25 cellular contexts compared by ENCODE assay signal in genomic region chr6:45812937-45813336, GRCh38.
DNase-seq lines count a peak whose midpoint lies in the region; ATAC-seq and TF ChIP-seq lines count a peak whose summit lies in the region.
"Had no signal": no experiment of that assay in that cellular context is flagged by ENCODE, and none has a peak within 500 bp of the region (broad histone marks: within the 10 kb centered on the region; RNA-seq: fewer than 3 reads in every experiment).

No MANE protein-coding gene starts in this region.

- H3K36me3 ChIP-seq in BLaER1 (no peaks in the 10 kb centered on the region), heart left ventricle (no peaks in the 10 kb centered on the region), neuronal stem cell (replicated peaks in 1 of 2; ENCODE audit: control insufficient read depth in 2 of 2, insufficient read depth in 2 of 2, low read length in 2 of 2) (no peaks in the 10 kb centered on the region), esophagus muscularis mucosa (no peaks in the 10 kb centered on the region)
- H3K36me3 ChIP-seq: brain microvascular endothelial cell, upper lobe of left lung had no signal

- no peak for ATAC-seq in activated T-helper 17 cell treated with anti-CD3 and anti-CD28 coated beads, Interleukin-2, amount 50 U/mL, for 72 hours (replicated peaks)
- ATAC-seq in heart left ventricle: peak; percentile 78 to 86 (median 80)
- ATAC-seq in activated T-cell treated with anti-CD3 and anti-CD28 coated beads, Interleukin-2, amount 50 U/mL, for 4 hours: no peak
- no peak for ATAC-seq in HG03565 (IDR thresholded peaks at IDR 0.05; ENCODE audit: unreplicated experiment)
- ATAC-seq: stimulated activated naive CD8-positive, alpha-beta T cell treated with anti-CD3 and anti-CD28 coated beads, Interleukin-15, Interleukin-2, amounts not matched to agents 100 U/mL and 50 U/mL, for 24 hours had no signal

- no peaks in the 10 kb centered on the region for H3K36me3 Mint-ChIP-seq in activated T-helper 17 cell treated with anti-CD3 and anti-CD28 coated beads, Interleukin-2, amount 50 U/mL, for 72 hours (ENCODE audit: low read depth)
- no peaks in the 10 kb centered on the region for H3K36me3 Mint-ChIP-seq in activated T-cell treated with anti-CD3 and anti-CD28 coated beads, Interleukin-2, amount 50 U/mL, for 4 hours (ENCODE audit: insufficient read depth)
- H3K36me3 Mint-ChIP-seq: CD4-positive, CD25-positive, alpha-beta regulatory T cell; immature natural killer cell had no signal

- H4K20me1 ChIP-seq in BLaER1: no peaks in the 10 kb centered on the region

- H3K4me1 ChIP-seq in BLaER1 (peaks cover 38% of the 10 kb centered on the region), heart left ventricle (peaks cover 0 to 10% (median 0%) of the 10 kb centered on the region in 12 donors), neuronal stem cell (ENCODE audit: control insufficient read depth in 2 of 2, insufficient read depth in 1 of 2, low read depth in 1 of 2, low read length in 2 of 2) (peaks cover 4 to 5% of the 10 kb centered on the region in 2 donors), esophagus muscularis mucosa (no peaks in the 10 kb centered on the region)
- H3K4me1 ChIP-seq: upper lobe of left lung had no signal

- no peak overlapping the region for H3K18ac ChIP-seq in neuronal stem cell (ENCODE audit: low read length)

- H3K79me1 ChIP-seq in neuronal stem cell (ENCODE audit: low read depth, low read length): no peaks in the 10 kb centered on the region

- H3K4me1 Mint-ChIP-seq in activated T-helper 17 cell treated with anti-CD3 and anti-CD28 coated beads, Interleukin-2, amount 50 U/mL, for 72 hours: peaks cover 22% of the 10 kb centered on the region
- H3K4me1 Mint-ChIP-seq in activated T-cell treated with anti-CD3 and anti-CD28 coated beads, Interleukin-2, amount 50 U/mL, for 4 hours (ENCODE audit: low read depth): peaks cover 1% of the 10 kb centered on the region
- H3K4me1 Mint-ChIP-seq: CD4-positive, CD25-positive, alpha-beta regulatory T cell had no signal

- peak overlapping the region; percentile 84 for H3K27ac Mint-ChIP-seq in activated T-helper 17 cell treated with anti-CD3 and anti-CD28 coated beads, Interleukin-2, amount 50 U/mL, for 72 hours
- H3K27ac Mint-ChIP-seq: activated CD4-positive, alpha-beta T cell treated with anti-CD3 and anti-CD28 coated beads, Interleukin-2, amount 10 ng/mL, durations not matched to agents 7 days and 5 days; CD4-positive, CD25-positive, alpha-beta regulatory T cell; dendritic cell treated with granulocyte-macrophage colony-stimulating factor and Interleukin-4, amounts not matched to agents 40 ng/mL and 50 ng/mL, for 4 days; immature natural killer cell had no signal

- no peak overlapping the region for H2BK12ac ChIP-seq in neuronal stem cell (ENCODE audit: low read length)

- H2AFZ ChIP-seq in neuronal stem cell (ENCODE audit: low read length): peak overlapping the region; percentile 34

- 0 out of 2 replicates have a peak overlapping the region, but pooled peaks have one; percentile 2 for H3K4me2 ChIP-seq in BLaER1
- H3K4me2 ChIP-seq in neuronal stem cell (ENCODE audit: insufficient read depth, low read length, poor library complexity, severe bottlenecking): no peak overlapping the region

- no peak overlapping the region for H2BK120ac ChIP-seq in neuronal stem cell (ENCODE audit: low read depth, low read length)

- H3K9me3 ChIP-seq in BLaER1 (0 out of 2 replicates have a peak, but pooled peaks cover 5% of the 10 kb centered on the region), heart left ventricle (no peaks in the 10 kb centered on the region), neuronal stem cell (replicated peaks in 1 of 2; ENCODE audit: control insufficient read depth in 2 of 2, insufficient read depth in 1 of 2, low read depth in 1 of 2, low read length in 2 of 2) (no peaks in the 10 kb centered on the region), esophagus muscularis mucosa (peaks cover 0 to 2% (median 0%) of the 10 kb centered on the region in 4 donors)
- H3K9me3 ChIP-seq: upper lobe of left lung had no signal

- no peaks in the 10 kb centered on the region for H3K27me3 ChIP-seq in BLaER1
- H3K27me3 ChIP-seq in heart left ventricle: no peaks in the 10 kb centered on the region
- no peaks in the 10 kb centered on the region for H3K27me3 ChIP-seq in neuronal stem cell (ENCODE audit: control insufficient read depth in 3 of 3, insufficient read depth in 3 of 3, low read depth in 1 of 3, low read length in 3 of 3)
- H3K27me3 ChIP-seq in esophagus muscularis mucosa: peaks cover 0 to 5% (median 0%) of the 10 kb centered on the region in 4 donors
- H3K27me3 ChIP-seq: brain microvascular endothelial cell, upper lobe of left lung had no signal

- DNase-seq in heart left ventricle (peak in 2 of 5 donors; percentile 7 to 35), neuronal stem cell (ENCODE audit: low spot score) (peak; percentile 20), esophagus muscularis mucosa (ENCODE audit: extremely low spot score) (no peak), cerebellar nuclear complex (lab: John Stamatoyannopoulos, UW) (no peak)
- no peak for DNase-seq in activated T-cell treated with anti-CD3 and anti-CD28 coated beads, Interleukin-2, amount 50 U/mL, for 4 hours
- DNase-seq: ACHN; activated CD4-positive, alpha-beta T cell treated with anti-CD3 and anti-CD28 coated beads, Interleukin-2, amount 10 ng/mL, durations not matched to agents 7 days and 5 days; activated naive CD4-positive, alpha-beta T cell treated with Interleukin-2 at 50 U/mL for 16 hours; brain microvascular endothelial cell; CD4-positive, CD25-positive, alpha-beta regulatory T cell; DMS153; glutamatergic neuron; immature natural killer cell; KG1; NCI-H748 treated with DMSO at 0.1 percent for 48 hours; right cardiac atrium; stimulated activated naive CD8-positive, alpha-beta T cell treated with anti-CD3 and anti-CD28 coated beads, Interleukin-15, Interleukin-2, amounts not matched to agents 100 U/mL and 50 U/mL, for 24 hours; SW 1271; upper lobe of left lung had no signal

- H3K4me3 ChIP-seq in BLaER1: no peak overlapping the region
- no peak overlapping the region for H3K4me3 ChIP-seq in heart left ventricle
- no peak overlapping the region for H3K4me3 ChIP-seq in neuronal stem cell (ENCODE audit: low read length in 2 of 2)
- no peak overlapping the region for H3K4me3 ChIP-seq in esophagus muscularis mucosa
- H3K4me3 ChIP-seq: upper lobe of left lung had no signal

- 43 to 51% (median 48%) methylated on average over 6 of the region's 6 CpGs for whole genome bisulfite sequencing in heart left ventricle, 4 donors
- WGBS in neuronal stem cell (ENCODE audit: extremely low coverage in 2 of 2, insufficient read length in 2 of 2, insufficient replicate concordance in 1 of 2), 2 donors: no CpG with 5 or more reads among the region's 6 CpGs
- 58% methylated on average over 6 of the region's 6 CpGs for WGBS in esophagus muscularis mucosa

- TF ChIP-seq CTCF in heart left ventricle (IDR thresholded peaks at IDR 0.05) (no peak), esophagus muscularis mucosa (IDR thresholded peaks at IDR 0.05) (no peak)

- TF ChIP-seq POLR2A in heart left ventricle (IDR thresholded peaks at IDR 0.05): no peak
- TF ChIP-seq POLR2A in esophagus muscularis mucosa (IDR thresholded peaks at IDR 0.05; ENCODE audit: low read depth): no peak

- intact Hi-C loops in heart left ventricle (cut with DNase I): no loop called here
- intact Hi-C loops in esophagus muscularis mucosa (cut with DNase I): no loop called here

- H2BK15ac ChIP-seq in neuronal stem cell (ENCODE audit: low read length): no peak overlapping the region

- H3K27ac ChIP-seq in BLaER1 (no peak overlapping the region), heart left ventricle (no peak overlapping the region), neuronal stem cell (replicated peaks; ENCODE audit: low read length) (no peak overlapping the region), esophagus muscularis mucosa (replicated peaks in 1 of 4) (no peak overlapping the region)
- H3K27ac ChIP-seq: brain microvascular endothelial cell, epithelial cell of prostate, upper lobe of left lung had no signal

- H2BK5ac ChIP-seq in neuronal stem cell (ENCODE audit: low read length): no peak overlapping the region

- H3K23ac ChIP-seq in neuronal stem cell (ENCODE audit: low read depth, low read length, poor library complexity): no peak overlapping the region

- no peak overlapping the region for H3K14ac ChIP-seq in neuronal stem cell (ENCODE audit: low read length)

- H3K4ac ChIP-seq in neuronal stem cell (ENCODE audit: low read length): no peak overlapping the region

- H2AK5ac ChIP-seq in neuronal stem cell (ENCODE audit: low read depth, low read length): no peak overlapping the region

- H3K4me3 Mint-ChIP-seq in activated T-helper 17 cell treated with anti-CD3 and anti-CD28 coated beads, Interleukin-2, amount 50 U/mL, for 72 hours: no peak overlapping the region
- H3K4me3 Mint-ChIP-seq in activated T-cell treated with anti-CD3 and anti-CD28 coated beads, Interleukin-2, amount 50 U/mL, for 4 hours: no peak overlapping the region
- H3K4me3 Mint-ChIP-seq: activated CD4-positive, alpha-beta T cell treated with anti-CD3 and anti-CD28 coated beads, Interleukin-2, amount 10 ng/mL, durations not matched to agents 7 days and 5 days; CD4-positive, CD25-positive, alpha-beta regulatory T cell; dendritic cell treated with granulocyte-macrophage colony-stimulating factor and Interleukin-4, amounts not matched to agents 40 ng/mL and 50 ng/mL, for 4 days; immature natural killer cell had no signal

- H4K91ac ChIP-seq in neuronal stem cell (ENCODE audit: low read depth, low read length, poor library complexity): no peak overlapping the region

- H4K8ac ChIP-seq in neuronal stem cell (ENCODE audit: low read depth, low read length): no peak overlapping the region

- H3K27me3 Mint-ChIP-seq in activated T-helper 17 cell treated with anti-CD3 and anti-CD28 coated beads, Interleukin-2, amount 50 U/mL, for 72 hours: peaks cover 24% of the 10 kb centered on the region
- peaks cover 1% of the 10 kb centered on the region for H3K27me3 Mint-ChIP-seq in activated T-cell treated with anti-CD3 and anti-CD28 coated beads, Interleukin-2, amount 50 U/mL, for 4 hours (ENCODE audit: low read depth)
- H3K27me3 Mint-ChIP-seq: activated CD4-positive, alpha-beta T cell treated with anti-CD3 and anti-CD28 coated beads, Interleukin-2, amount 10 ng/mL, durations not matched to agents 7 days and 5 days; dendritic cell treated with granulocyte-macrophage colony-stimulating factor and Interleukin-4, amounts not matched to agents 40 ng/mL and 50 ng/mL, for 4 days had no signal

- peaks cover 9% of the 10 kb centered on the region for H3K9me3 Mint-ChIP-seq in activated T-helper 17 cell treated with anti-CD3 and anti-CD28 coated beads, Interleukin-2, amount 50 U/mL, for 72 hours
- H3K9me3 Mint-ChIP-seq in activated T-cell treated with anti-CD3 and anti-CD28 coated beads, Interleukin-2, amount 50 U/mL, for 4 hours: peaks cover under 1% of the 10 kb centered on the region
- H3K9me3 Mint-ChIP-seq: dendritic cell treated with granulocyte-macrophage colony-stimulating factor and Interleukin-4, amounts not matched to agents 40 ng/mL and 50 ng/mL, for 4 days; immature natural killer cell; nephron had no signal

- no peak overlapping the region for H3K9ac ChIP-seq in BLaER1
- no peak overlapping the region for H3K9ac ChIP-seq in neuronal stem cell (ENCODE audit: low read depth, low read length, poor library complexity)

- no peak for TF ChIP-seq EP300 in esophagus muscularis mucosa (IDR thresholded peaks at IDR 0.05)

Comparison
In these comparisons a context has a peak if more than half of its experiments do, and no peak if none do; other contexts are left out.
1. ATAC-seq: peak in heart left ventricle (4 of 4); none in activated T-helper 17 cell treated with anti-CD3 and anti-CD28 coated beads, Interleukin-2, amount 50 U/mL, for 72 hours (single experiment), activated T-cell treated with anti-CD3 and anti-CD28 coated beads, Interleukin-2, amount 50 U/mL, for 4 hours (0 of 2) and HG03565 (single experiment).